ENCODE assay signal across 22 cellular contexts in genomic region chr12:31817120-31817519, GRCh38.
"Had no signal": no experiment of that assay in that cellular context is flagged by ENCODE, and none has a peak within 500 bp of the region (broad histone marks: within the 10 kb centered on the region; RNA-seq: fewer than 3 reads in every experiment).

No MANE protein-coding gene starts in this region.

- H3K4me3 ChIP-seq: lower lobe of right lung, neural progenitor cell, sigmoid colon, smooth muscle cell, thoracic aorta, vagina had no signal

- H3K27ac ChIP-seq: foreskin keratinocyte, lower lobe of right lung, neural progenitor cell, sigmoid colon, thoracic aorta, vagina, WERI-Rb-1 had no signal

- H3K9me3 ChIP-seq: lower lobe of right lung, sigmoid colon, thoracic aorta, vagina had no signal

- H3K36me3 ChIP-seq: lower lobe of right lung, neural progenitor cell, sigmoid colon, thoracic aorta, vagina, WERI-Rb-1 had no signal

- FAIRE-seq: TTC549 had no signal

- H3K9ac ChIP-seq: neural progenitor cell had no signal

- H3K4me2 ChIP-seq: neural progenitor cell, smooth muscle cell had no signal

- H2AFZ ChIP-seq: neural progenitor cell had no signal

- DNase-seq: activated CD4-positive, alpha-beta T cell treated with anti-CD3 and anti-CD28 coated beads for 1 hour; activated CD4-positive, alpha-beta T cell treated with anti-CD3 and anti-CD28 coated beads, Interleukin-2, amount 50 U/mL, for 1 hour; activated CD8-positive, alpha-beta T cell treated with anti-CD3 and anti-CD28 coated beads, Interleukin-2, amount 10 ng/mL, durations not matched to agents 7 days and 5 days; activated gamma-delta T cell treated with Interleukin-2 at 50 U/mL for 16 hours; aorta; dermis blood vessel endothelial cell; effector CD8-positive, alpha-beta T cell; foreskin keratinocyte; lower lobe of right lung; naive thymus-derived CD8-positive, alpha-beta T cell; retina; sigmoid colon; stimulated activated CD4-positive, alpha-beta T cell treated with anti-CD3 and anti-CD28 coated beads, Interleukin-15, amount 100 ng/mL, for 24 hours; stimulated activated naive CD4-positive, alpha-beta T cell; WERI-Rb-1 had no signal

- ATAC-seq: activated CD8-positive, alpha-beta T cell treated with anti-CD3 and anti-CD28 coated beads, Interleukin-2, amount 10 ng/mL, durations not matched to agents 7 days and 5 days; activated naive CD4-positive, alpha-beta T cell treated with anti-CD3 and anti-CD28 coated beads, Interleukin-2, amount 50 U/mL, for 72 hours; foreskin keratinocyte; left lobe of liver; lower lobe of right lung; naive thymus-derived CD8-positive, alpha-beta T cell had no signal

- H3K27me3 ChIP-seq: foreskin keratinocyte, neural progenitor cell, sigmoid colon, vagina had no signal

- H3K4me1 ChIP-seq: foreskin keratinocyte, lower lobe of right lung, neural progenitor cell, sigmoid colon, vagina had no signal
